Comparison of ENCODE assay signal across 9 cellular contexts in genomic region chr5:125412051-125412560, GRCh38.
DNase-seq lines count a peak whose midpoint lies in the region; ATAC-seq, FAIRE-seq and TF ChIP-seq lines count a peak whose summit lies in the region.
"Had no signal": no experiment of that assay in that cellular context is flagged by ENCODE, and none has a peak within 500 bp of the region (broad histone marks: within the 10 kb centered on the region; RNA-seq: fewer than 3 reads in every experiment).

No MANE protein-coding gene starts in this region.

- intact Hi-C loops in A673 (cut with micrococcal nuclease; ENCODE audit: unreplicated experiment): loop anchor here (2.0 kb wide), 1 partner anchor 73 kb away; no protein-coding TSS in a partner anchor

- POLR2A ChIA-PET in A673 (lab: Charles Lee; ENCODE audit: low non-redundant PET): interaction anchor here (0.7 kb wide), 1 partner anchor 48 kb away, joined by 11 read pairs; no protein-coding TSS in a partner anchor

- peak; percentile 52 for ATAC-seq in HG03159 (IDR thresholded peaks at IDR 0.05; ENCODE audit: unreplicated experiment)

- no peaks in the 10 kb centered on the region for H3K36me3 ChIP-seq in A673 (ENCODE audit: insufficient read depth, low read length, poor library complexity, severe bottlenecking)
- H3K36me3 ChIP-seq in adipocyte (ENCODE audit: control insufficient read depth, insufficient read depth, low read length, severe bottlenecking): no peaks in the 10 kb centered on the region
- no peaks in the 10 kb centered on the region for H3K36me3 ChIP-seq in iPS-18a (ENCODE audit: control insufficient read depth, low read depth, low read length)

- peaks cover 55% of the 10 kb centered on the region for H3K4me1 ChIP-seq in A673 (ENCODE audit: insufficient read depth, low read length, poor library complexity, severe bottlenecking)
- H3K4me1 ChIP-seq in adipocyte (ENCODE audit: control insufficient read depth, insufficient read depth, low read length): peaks cover 49% of the 10 kb centered on the region
- H3K4me1 ChIP-seq in iPS-18a (ENCODE audit: control insufficient read depth, low read depth, low read length): peaks cover 63% of the 10 kb centered on the region

- H3K27ac ChIP-seq in A673 (ENCODE audit: low read depth, low read length, poor library complexity, severe bottlenecking) (no peak overlapping the region), iPS-18a (ENCODE audit: low read length) (no peak overlapping the region), substantia nigra (ENCODE audit: low read depth, low read length, poor library complexity, severe bottlenecking) (peak overlapping the region; percentile 93)

- H3K9me3 ChIP-seq in A673 (ENCODE audit: low read depth, low read length, poor library complexity, severe bottlenecking): no peaks in the 10 kb centered on the region
- peaks cover 5% of the 10 kb centered on the region for H3K9me3 ChIP-seq in adipocyte (ENCODE audit: control insufficient read depth, low read length)
- no peaks in the 10 kb centered on the region for H3K9me3 ChIP-seq in iPS-18a (ENCODE audit: control insufficient read depth, low read depth, low read length)

- H3K4me3 ChIP-seq in A673 (ENCODE audit: low read depth, low read length, poor library complexity, severe bottlenecking) (no peak overlapping the region), adipocyte (ENCODE audit: low read length) (peak overlapping the region; percentile 75), iPS-18a (ENCODE audit: low read length) (peak overlapping the region; percentile 15)

- no TSS peak for BruUV-seq in A673 (replicated peaks; lab: Mats Ljungman, UMichigan)

- DNase-seq in A673 (ENCODE audit: low spot score) (peak; percentile 12), GM19239 (ENCODE audit: insufficient read length, low spot score) (no peak), adipocyte (ENCODE audit: low read depth) (peak; percentile 38), substantia nigra (lab: John Stamatoyannopoulos, UW) (peak in 12 of 49 donors; percentile 11 to 58 (median 26)), SKM-1 treated with dmso at 0.1 percent for 144 hours (lab: John Stamatoyannopoulos, UW; ENCODE audit: unreplicated experiment) (no peak)
- DNase-seq in activated CD8-positive, alpha-beta memory T cell treated with anti-CD3 and anti-CD28 coated beads, Interleukin-2, amount 50 U/mL, for 48 hours: no peak

- peak; percentile 96 for FAIRE-seq in GM19239 (lab: Jason Lieb, UNC)
- FAIRE-seq: G401.6 had no signal

- H3K9ac ChIP-seq in adipocyte (ENCODE audit: low read length): peak overlapping the region; percentile 70
- H3K9ac ChIP-seq in iPS-18a (ENCODE audit: low read length): peak overlapping the region; percentile 38

- CTCF ChIA-PET in A673 (lab: Charles Lee): interaction anchor here (0.6 kb wide), 1 partner anchor 10 kb away, joined by 3 read pairs; no protein-coding TSS in a partner anchor

- TF ChIP-seq CTCF in A673 (conservative IDR thresholded peaks at IDR 0.05; ENCODE audit: low read depth, low read length): no peak

- H3K27me3 ChIP-seq in A673 (replicated peaks; ENCODE audit: insufficient read depth, low read depth, low read length, poor library complexity) (no peaks in the 10 kb centered on the region), adipocyte (replicated peaks; ENCODE audit: control insufficient read depth, insufficient read depth, low read length) (no peaks in the 10 kb centered on the region), iPS-18a (ENCODE audit: control insufficient read depth, insufficient read depth, low read length) (no peaks in the 10 kb centered on the region)

Comparison
In these comparisons a context has a peak if more than half of its experiments do, and no peak if none do; other contexts are left out.
1. DNase-seq: peak in A673 (single experiment) and adipocyte (single experiment); none in GM19239 (single experiment), SKM-1 treated with dmso at 0.1 percent for 144 hours (single experiment) and activated CD8-positive, alpha-beta memory T cell treated with anti-CD3 and anti-CD28 coated beads, Interleukin-2, amount 50 U/mL, for 48 hours (single experiment).